Comparison of ENCODE assay signal across 8 cellular contexts in the genomic region with DNA sequence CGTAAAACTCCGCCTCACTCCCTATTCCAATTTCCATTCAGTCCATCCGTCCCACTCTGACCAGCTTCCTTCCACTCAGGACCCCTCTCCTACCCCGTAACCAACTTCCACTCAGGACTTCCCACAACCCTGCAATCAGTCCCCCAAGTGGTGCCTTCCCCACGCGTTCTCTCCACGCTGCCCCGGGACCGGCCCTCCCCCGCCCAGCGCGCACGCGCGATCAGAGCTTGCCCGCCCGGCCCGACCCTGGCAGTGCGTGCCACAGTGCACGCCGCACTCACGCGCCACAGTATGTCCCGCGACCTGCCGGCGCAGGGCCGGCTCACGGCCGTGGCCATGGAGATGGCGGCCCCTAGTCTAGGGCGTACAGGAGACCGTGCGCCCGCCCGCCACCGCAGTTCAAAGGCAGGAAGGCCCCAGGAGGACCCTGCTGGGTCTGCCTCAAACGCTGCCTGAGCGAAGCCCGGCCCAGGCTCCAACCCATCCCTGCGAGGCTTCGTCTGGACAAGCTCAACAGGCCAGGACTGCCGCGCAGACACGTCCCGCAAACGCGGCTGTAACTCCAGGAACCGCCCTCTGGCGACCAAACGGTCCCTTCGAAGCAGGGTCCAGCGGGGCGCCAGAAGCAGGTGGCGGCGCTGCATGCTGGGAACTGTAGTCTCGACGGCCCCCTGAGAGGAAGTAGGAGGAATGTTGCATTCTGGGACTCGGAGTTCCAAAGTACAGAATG. TPM values are rescaled to one million over a fixed set of nuclear protein-coding genes. Genes with fewer than 3 reads are reported as not detected.
DNase-seq lines count a peak whose midpoint lies in the region; ATAC-seq and TF ChIP-seq lines count a peak whose summit lies in the region.

Gene NDC1, minus strand, starts transcription at position 373 of the 730 bp plus-strand sequence. Its CDS starts 35 bp downstream, at position 338.

- no peaks in the 10 kb centered on the region for H3K4me1 ChIP-seq in testis

- H3K9me3 Mint-ChIP-seq in activated naive CD4-positive, alpha-beta T cell treated with anti-CD3 and anti-CD28 coated beads, Interleukin-2, amount 50 U/mL, for 72 hours = no peaks in the 10 kb centered on the region

- H3K9me3 ChIP-seq in testis = no peaks in the 10 kb centered on the region

- peak within 1 kb of the TSS; percentile 97 to 98 for H3K27ac Mint-ChIP-seq in activated naive CD4-positive, alpha-beta T cell treated with anti-CD3 and anti-CD28 coated beads, Interleukin-2, amount 50 U/mL, for 72 hours

- DNase-seq in NCI-H1092 treated with DMSO at 0.1 percent for 48 hours (lab: John Stamatoyannopoulos, UW) (peak; percentile 94), SKM-1 (lab: John Stamatoyannopoulos, UW; ENCODE audit: unreplicated experiment) (peak; percentile 93), globus pallidus (ENCODE audit: low spot score) (peak; percentile 98), occipital lobe (lab: John Stamatoyannopoulos, UW) (peak; percentile 94), testis (peak; percentile 97)
- DNase-seq in activated naive CD4-positive, alpha-beta T cell treated with anti-CD3 and anti-CD28 coated beads, Interleukin-2, amount 50 U/mL, for 72 hours (ENCODE audit: low spot score in 2 of 2) = peak; percentile 85 to 88

- intact Hi-C loops in testis (cut with DNase I; ENCODE audit: low total_unique reads) = no loop called here

- H3K4me3 ChIP-seq in GM08714 (ENCODE audit: low read length) (peak within 1 kb of the TSS; percentile 98), testis (peak within 1 kb of the TSS; percentile 70 to 83)

- TF ChIP-seq CTCF in testis (IDR thresholded peaks at IDR 0.05) = peak in 2 of 3 experiments; percentile 21 to 24

- TF ChIP-seq POLR2A in testis (IDR thresholded peaks at IDR 0.05) = no peak

- H3K36me3 Mint-ChIP-seq in activated naive CD4-positive, alpha-beta T cell treated with anti-CD3 and anti-CD28 coated beads, Interleukin-2, amount 50 U/mL, for 72 hours = peaks cover 15 to 21% of the 10 kb centered on the region in 2 donors

- no peaks in the 10 kb centered on the region for H3K27me3 ChIP-seq in testis

- H3K36me3 ChIP-seq in testis (ENCODE audit: low read depth, missing control alignments) = no peaks in the 10 kb centered on the region

- WGBS in testis, 2 donors = 0% methylated on average over 26 to 59 of the region's 59 CpGs

- H3K27ac ChIP-seq in testis = peak within 1 kb of the TSS; percentile 89 to 96

- ATAC-seq in HG02610 (IDR thresholded peaks at IDR 0.05; ENCODE audit: unreplicated experiment) = peak; percentile 88
- ATAC-seq in activated naive CD4-positive, alpha-beta T cell treated with anti-CD3 and anti-CD28 coated beads, Interleukin-2, amount 50 U/mL, for 72 hours = peak; percentile 86 to 96

RNA-seq across cellular contexts. Expression of gene NDC1, which starts in this region (rescaled TPM):
- 10 to 100 TPM; 17.0 to 33.3 TPM for total RNA-seq in activated naive CD4-positive, alpha-beta T cell treated with anti-CD3 and anti-CD28 coated beads, Interleukin-2, amount 50 U/mL, for 72 hours
- total RNA-seq in occipital lobe = 50.4 TPM
- total RNA-seq in testis = 10 to 100 TPM; 22.2 to 26.4 TPM
- polyA plus RNA-seq in testis (ENCODE audit: insufficient read depth, low read depth, low replicate concordance) = 13.0 TPM

Comparison
In these comparisons a context has a peak if more than half of its experiments do, and no peak if none do; other contexts are left out.
1. Peak in every context shown above with its lines: DNase-seq, ATAC-seq, H3K4me3 ChIP-seq and H3K27ac ChIP-seq.